Comparison of ENCODE assay signal across 8 cellular contexts in genomic region chr7:143837223-143837622, GRCh38.
DNase-seq lines count a peak whose midpoint lies in the region; ATAC-seq, FAIRE-seq and TF ChIP-seq lines count a peak whose summit lies in the region.
"Not testable (repeated sequence)": the region's sequence is repeated elsewhere in the genome, so short reads cannot be mapped to it uniquely, and the experiment has no call there.

No MANE protein-coding gene starts in this region.

- not testable (repeated sequence) for H3K27me3 Mint-ChIP-seq in CD14-positive monocyte (ENCODE audit: low read depth in 3 of 3); natural killer cell (ENCODE audit: low read depth in 2 of 2)

- TF ChIP-seq CTCF in CD14-positive monocyte (IDR thresholded peaks at IDR 0.05): peak; percentile 55
- TF ChIP-seq CTCF in Peyer's patch (IDR thresholded peaks at IDR 0.05): peak in 2 of 6 experiments; percentile 59 to 60
- TF ChIP-seq CTCF in endothelial cell of umbilical vein (IDR thresholded peaks at IDR 0.05; ENCODE audit: extremely low read depth in 1 of 2, insufficient read depth in 1 of 2, low read depth in 1 of 2, low read length in 2 of 2): peak in 1 of 2 donors; percentile 42
- TF ChIP-seq CTCF in natural killer cell (IDR thresholded peaks at IDR 0.05): peak; percentile 43

- CTCF ChIA-PET in endothelial cell of umbilical vein (lab: Charles Lee): not testable (repeated sequence)

- peak overlapping the region in 1 of 4 donors; percentile 55 for H3K27ac ChIP-seq in Peyer's patch
- not testable (repeated sequence) for H3K27ac ChIP-seq in endothelial cell of umbilical vein (ENCODE audit: insufficient read depth, low read depth, low read length)

- not testable (repeated sequence) for H3K79me2 ChIP-seq in endothelial cell of umbilical vein (ENCODE audit: control insufficient read depth, insufficient read depth, low read length)

- not testable (repeated sequence) for H3K4me1 Mint-ChIP-seq in CD14-positive monocyte, natural killer cell

- POLR2A ChIA-PET in endothelial cell of umbilical vein (lab: Charles Lee): not testable (repeated sequence)

- not testable (repeated sequence) for TF ChIP-seq POLR2A in Peyer's patch (IDR thresholded peaks at IDR 0.05); endothelial cell of umbilical vein (IDR thresholded peaks at IDR 0.05; ENCODE audit: low read depth, low read length)

- not testable (repeated sequence) for H4K20me1 ChIP-seq in endothelial cell of umbilical vein (replicated peaks; ENCODE audit: control insufficient read depth, extremely low read depth, insufficient read depth, low read length)

- not testable (repeated sequence) for H3K9me3 ChIP-seq in Peyer's patch; endothelial cell of umbilical vein (replicated peaks; ENCODE audit: control insufficient read depth, insufficient read depth, low read length)

- not testable (repeated sequence) for H3K9me1 ChIP-seq in endothelial cell of umbilical vein (replicated peaks; ENCODE audit: control insufficient read depth, extremely low read depth, insufficient read depth, low read length)

- H3K9ac ChIP-seq in endothelial cell of umbilical vein (replicated peaks; ENCODE audit: extremely low read depth, insufficient read depth, low read length): not testable (repeated sequence)

- H2AFZ ChIP-seq in endothelial cell of umbilical vein (ENCODE audit: low read depth, low read length): not testable (repeated sequence)

- TSS peak; percentile 84 for BruUV-seq in endothelial cell of umbilical vein (replicated peaks; lab: Mats Ljungman, UMichigan)

- H3K9me3 Mint-ChIP-seq in CD14-positive monocyte, natural killer cell: not testable (repeated sequence)

- not testable (repeated sequence) for H3K36me3 Mint-ChIP-seq in CD14-positive monocyte, natural killer cell

- H3K4me1 ChIP-seq in Peyer's patch; endothelial cell of umbilical vein (ENCODE audit: control insufficient read depth, extremely low read depth, insufficient read depth, low read length): not testable (repeated sequence)

- peak; percentile 60 for ATAC-seq in GM19397 (IDR thresholded peaks at IDR 0.05; ENCODE audit: unreplicated experiment)
- ATAC-seq in HG03039 (IDR thresholded peaks at IDR 0.05; ENCODE audit: unreplicated experiment): peak; percentile 53
- ATAC-seq in natural killer cell: peak; percentile 56 to 85 (median 63)

- H3K4me3 Mint-ChIP-seq in CD14-positive monocyte, natural killer cell: not testable (repeated sequence)

- peak overlapping the region in 3 of 4 donors; percentile 16 to 38 (median 27) for H3K4me3 ChIP-seq in Peyer's patch
- H3K4me3 ChIP-seq in endothelial cell of umbilical vein (replicated peaks in 1 of 3; ENCODE audit: insufficient read depth in 1 of 3, low read depth in 1 of 3, low read length in 3 of 3): not testable (repeated sequence)

- intact Hi-C loops in CD14-positive monocyte (cut with micrococcal nuclease); endothelial cell of umbilical vein (cut with micrococcal nuclease); natural killer cell (cut with micrococcal nuclease): not testable (repeated sequence)

- not testable (repeated sequence) for H3K27me3 ChIP-seq in Peyer's patch; endothelial cell of umbilical vein (ENCODE audit: control insufficient read depth in 2 of 2, insufficient read depth in 2 of 2, low read length in 2 of 2)

- H3K36me3 ChIP-seq in Peyer's patch; endothelial cell of umbilical vein (ENCODE audit: control insufficient read depth in 2 of 2, extremely low read depth in 1 of 2, insufficient read depth in 2 of 2, low read length in 2 of 2): not testable (repeated sequence)

- FAIRE-seq in endothelial cell of umbilical vein (lab: Jason Lieb, UNC): peak; percentile 74

- not testable (repeated sequence) for H3K27ac Mint-ChIP-seq in CD14-positive monocyte, natural killer cell

- H3K4me2 ChIP-seq in endothelial cell of umbilical vein (ENCODE audit: insufficient read depth, low read length): not testable (repeated sequence)

- DNase-seq in CD14-positive monocyte (ENCODE audit: low spot score): peak; percentile 78
- peak in 2 of 3 donors; percentile 89 to 97 for DNase-seq in Peyer's patch
- DNase-seq in activated T-cell treated with anti-CD3 and anti-CD28 coated beads, Interleukin-2, amount 50 U/mL, for 48 hours: peak; percentile 99
- not testable (repeated sequence) for DNase-seq in endothelial cell of umbilical vein (ENCODE audit: low read depth, low spot score)
- DNase-seq in natural killer cell: peak; percentile 97
- DNase-seq in stimulated activated CD8-positive, alpha-beta memory T cell treated with anti-CD3 and anti-CD28 coated beads, Interleukin-15, amount 100 ng/mL, for 1 hour (ENCODE audit: low read depth): peak; percentile 94

- dilution Hi-C loops in endothelial cell of umbilical vein (cut with MboI; ENCODE audit: extremely low pct_ligation_motif_present, low sequenced_read_pairs): not testable (repeated sequence)
